In the genomic region with DNA sequence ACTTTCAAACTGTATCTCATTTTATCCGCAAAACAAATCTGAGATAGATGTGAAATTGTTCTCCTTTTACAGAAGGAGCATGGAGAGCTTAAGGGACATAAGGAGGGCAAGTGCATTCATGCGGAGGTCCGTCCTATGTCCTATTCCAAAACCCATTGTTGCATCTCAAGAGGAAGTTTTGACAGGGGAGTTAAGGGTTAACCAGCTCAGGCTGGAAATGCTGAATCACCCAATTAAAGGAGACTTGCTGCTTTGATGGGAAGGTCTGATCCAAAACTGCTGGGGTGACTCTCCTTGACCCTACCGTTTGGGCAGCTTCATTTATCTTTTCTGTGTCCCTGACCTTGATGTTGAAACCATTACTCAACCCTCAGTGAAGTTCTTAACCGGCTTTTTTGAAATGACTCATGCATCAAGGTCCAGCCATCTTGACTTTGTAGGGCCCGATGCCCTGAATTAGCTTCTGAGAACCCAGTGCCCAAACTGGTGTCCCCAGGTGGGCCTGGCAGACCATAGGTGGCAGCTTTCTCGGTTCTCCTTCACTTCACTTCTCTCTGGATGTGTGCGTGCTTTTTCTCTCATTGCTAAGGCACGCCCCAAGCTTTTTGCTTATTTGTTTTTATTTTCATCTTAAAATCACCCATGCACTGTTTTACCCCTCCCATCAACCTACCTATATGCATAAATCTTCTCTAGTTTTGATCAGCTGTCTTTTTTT, we compare ENCODE assay signal across 8 cellular contexts. TPM values are rescaled to one million over a fixed set of nuclear protein-coding genes. Genes with fewer than 3 reads are reported as not detected.
DNase-seq lines count a peak whose midpoint lies in the region; TF ChIP-seq lines count a peak whose summit lies in the region.

No MANE protein-coding gene starts in this region.

- H3K27ac ChIP-seq in HEK293 (ENCODE audit: extremely low read depth, low read depth, low read length) (peak overlapping the region; percentile 49; the same call in 1 of the 2 replicates), fibroblast of lung (ENCODE audit: insufficient read depth, low read length) (peak overlapping the region; percentile 73), transverse colon (peak overlapping the region; percentile 50 to 70 (median 56))

- H3K4me3 ChIP-seq in HEK293 (ENCODE audit: low read depth, low read length): no peak overlapping the region
- H3K4me3 ChIP-seq in fibroblast of lung (replicated peaks in 1 of 4; ENCODE audit: control extremely low read depth in 1 of 4, insufficient read depth in 1 of 4, low read depth in 3 of 4, low read length in 4 of 4): no peak overlapping the region
- H3K4me3 ChIP-seq in transverse colon: no peak overlapping the region

- H3K36me3 ChIP-seq in HEK293 (ENCODE audit: control insufficient read depth in 2 of 2, insufficient read depth in 1 of 2, low read length in 2 of 2) (no peaks in the 10 kb centered on the region), fibroblast of lung (ENCODE audit: control insufficient read depth, insufficient read depth, low read length) (no peaks in the 10 kb centered on the region), transverse colon (no peaks in the 10 kb centered on the region)

- CTCF ChIA-PET in HEK293 (lab: Yijun Ruan, JAX): interaction anchor here (0.5 to 0.8 kb wide), 5 partner anchors 9 to 276 kb away, joined by 3 to 10 read pairs (median 4); no protein-coding TSS in a partner anchor
- CTCF ChIA-PET in activated CD4-positive, alpha-beta memory T cell treated with anti-CD3 and anti-CD28 coated beads for 36 hours (lab: Charles Lee): interaction anchor here (1.4 kb wide), 1 partner anchor 28 kb away, joined by 4 read pairs; no protein-coding TSS in a partner anchor

- POLR2A ChIA-PET in HEK293 (lab: Yijun Ruan, JAX): interaction anchor here (1.4 to 1.7 kb wide), 2 partner anchors 44 to 45 kb away, joined by 4 to 9 read pairs; a partner anchor contains a TSS
- POLR2A ChIA-PET in activated CD4-positive, alpha-beta memory T cell treated with anti-CD3 and anti-CD28 coated beads for 36 hours (lab: Charles Lee): no interaction called here

- peaks cover 10% of the 10 kb centered on the region for H3K4me1 Mint-ChIP-seq in activated CD4-positive, alpha-beta memory T cell treated with anti-CD3 and anti-CD28 coated beads for 36 hours (ENCODE audit: low read depth)

- H3K9me3 Mint-ChIP-seq in activated CD4-positive, alpha-beta memory T cell treated with anti-CD3 and anti-CD28 coated beads for 36 hours: peaks cover 18% of the 10 kb centered on the region

- 58 to 59% methylated on average over 9 of the region's 9 CpGs for WGBS in transverse colon (ENCODE audit: low coverage in 1 of 2), 2 donors

- H4K20me1 ChIP-seq in fibroblast of lung (ENCODE audit: control insufficient read depth, extremely low read depth, insufficient read depth, low read length): no peaks in the 10 kb centered on the region

- no peak overlapping the region for H3K9ac ChIP-seq in fibroblast of lung (ENCODE audit: insufficient read depth, low read length)

- no peak overlapping the region for H3K27ac Mint-ChIP-seq in activated CD4-positive, alpha-beta memory T cell treated with anti-CD3 and anti-CD28 coated beads for 36 hours

- peak overlapping the region; percentile 39 for H2AFZ ChIP-seq in fibroblast of lung (ENCODE audit: low read length)

- TF ChIP-seq CTCF in HEK293 (tag by site-specific recombination; IDR thresholded peaks at IDR 0.05): no peak
- TF ChIP-seq CTCF in fibroblast of lung (conservative IDR thresholded peaks at IDR 0.05 in 1 of 2, IDR thresholded peaks at IDR 0.05 in 1 of 2; ENCODE audit: low read depth in 1 of 2, low read length in 2 of 2): no peak
- TF ChIP-seq CTCF in transverse colon (IDR thresholded peaks at IDR 0.05): no peak

- intact Hi-C loops in transverse colon (cut with DNase I; ENCODE audit: low total_unique reads): no loop called here
- intact Hi-C loops in activated CD4-positive, alpha-beta memory T cell treated with anti-CD3 and anti-CD28 coated beads for 36 hours (cut with micrococcal nuclease): no loop called here

- TF ChIP-seq POLR2A in transverse colon (IDR thresholded peaks at IDR 0.05): no peak

- peaks cover 15% of the 10 kb centered on the region for H3K4me1 ChIP-seq in HEK293 (ENCODE audit: control insufficient read depth, insufficient read depth, low read length)
- H3K4me1 ChIP-seq in fibroblast of lung (ENCODE audit: control insufficient read depth, extremely low read depth, insufficient read depth, low read length): peaks cover 12% of the 10 kb centered on the region
- peaks cover 17 to 24% (median 20%) of the 10 kb centered on the region in 4 donors for H3K4me1 ChIP-seq in transverse colon

- H3K9me3 ChIP-seq in HEK293 (ENCODE audit: control insufficient read depth, insufficient read depth, low read depth, low read length): no peaks in the 10 kb centered on the region
- H3K9me3 ChIP-seq in fibroblast of lung (ENCODE audit: control insufficient read depth, insufficient read depth, low read depth, low read length): no peaks in the 10 kb centered on the region
- H3K9me3 ChIP-seq in transverse colon: peaks cover 4 to 5% of the 10 kb centered on the region in 2 donors

- peak; percentile 98 for DNase-seq in GF-D8 (lab: John Stamatoyannopoulos, UW)
- peak; percentile 93 for DNase-seq in NOMO-1 treated with dmso at 0.1 percent for 144 hours (lab: John Stamatoyannopoulos, UW; ENCODE audit: unreplicated experiment)
- DNase-seq in fibroblast of lung (ENCODE audit: low read depth in 2 of 2): peak; percentile 89 to 91
- peak; percentile 28 for DNase-seq in transverse colon
- no peak for DNase-seq in NCI-H774 (lab: John Stamatoyannopoulos, UW)
- no peak for DNase-seq in stimulated activated CD4-positive, alpha-beta T cell treated with anti-CD3 and anti-CD28 coated beads, Interleukin-4, amount 100 ng/mL, for 24 hours
- no peak for DNase-seq in activated CD4-positive, alpha-beta memory T cell treated with anti-CD3 and anti-CD28 coated beads for 36 hours

- peaks cover 9% of the 10 kb centered on the region for H3K36me3 Mint-ChIP-seq in activated CD4-positive, alpha-beta memory T cell treated with anti-CD3 and anti-CD28 coated beads for 36 hours

- no peak overlapping the region for H3K4me3 Mint-ChIP-seq in activated CD4-positive, alpha-beta memory T cell treated with anti-CD3 and anti-CD28 coated beads for 36 hours

- H3K27me3 ChIP-seq in fibroblast of lung (ENCODE audit: control insufficient read depth, insufficient read depth, low read length) (no peaks in the 10 kb centered on the region), transverse colon (no peaks in the 10 kb centered on the region)

- H3K4me2 ChIP-seq in fibroblast of lung (ENCODE audit: extremely low read depth, insufficient read depth, low read length): peak overlapping the region; percentile 23

- in situ Hi-C loops in transverse colon (cut with MboI; ENCODE audit: low pct_ligation_motif_present in 1 of 4, low pct_unique_long_range_greater_than_20kb in 1 of 4, low sequenced_read_pairs in 3 of 4): no loop called here

- no peak for TF ChIP-seq EP300 in transverse colon (IDR thresholded peaks at IDR 0.05; ENCODE audit: low read depth)

- H3K79me2 ChIP-seq in fibroblast of lung (ENCODE audit: control insufficient read depth, insufficient read depth, low read length): no peaks in the 10 kb centered on the region

- H3K27me3 Mint-ChIP-seq in activated CD4-positive, alpha-beta memory T cell treated with anti-CD3 and anti-CD28 coated beads for 36 hours: peaks cover 38% of the 10 kb centered on the region

TF ChIP-seq in HEK293, 187 proteins besides CTCF, POLR2A, EP300 and RAD21 (continues in another document):
- TF ChIP-seq, protein P1, sequence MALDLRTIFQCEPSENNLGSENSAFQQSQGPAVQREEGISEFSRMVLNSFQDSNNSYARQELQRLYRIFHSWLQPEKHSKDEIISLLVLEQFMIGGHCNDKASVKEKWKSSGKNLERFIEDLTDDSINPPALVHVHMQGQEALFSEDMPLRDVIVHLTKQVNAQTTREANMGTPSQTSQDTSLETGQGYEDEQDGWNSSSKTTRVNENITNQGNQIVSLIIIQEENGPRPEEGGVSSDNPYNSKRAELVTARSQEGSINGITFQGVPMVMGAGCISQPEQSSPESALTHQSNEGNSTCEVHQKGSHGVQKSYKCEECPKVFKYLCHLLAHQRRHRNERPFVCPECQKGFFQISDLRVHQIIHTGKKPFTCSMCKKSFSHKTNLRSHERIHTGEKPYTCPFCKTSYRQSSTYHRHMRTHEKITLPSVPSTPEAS (tag by site-specific recombination; IDR thresholded peaks at IDR 0.05): no peak
- TF ChIP-seq ZNF214 (tag by site-specific recombination; IDR thresholded peaks at IDR 0.05; ENCODE audit: borderline replicate concordance): no peak
- TF ChIP-seq SP7 (tag by site-specific recombination; IDR thresholded peaks at IDR 0.05): 0 out of 2 replicates have a peak, but pooled peaks have one; percentile 13
- TF ChIP-seq ZNF391 (tag by site-specific recombination; IDR thresholded peaks at IDR 0.05; ENCODE audit: borderline replicate concordance, low read depth): no peak
- 0 out of 2 replicates have a peak, but pooled peaks have one; percentile 20 for TF ChIP-seq ZEB2 (tag by site-specific recombination; IDR thresholded peaks at IDR 0.05)
- TF ChIP-seq ZNF302 (tag by site-specific recombination; IDR thresholded peaks at IDR 0.05; ENCODE audit: low read depth): no peak

RNA-seq across cellular contexts. Expression of a gene that starts 15.9 kb away (rescaled TPM):
- total RNA-seq in fibroblast of lung: not detected in 2 replicates
- 0.11 and 0.15 TPM in 2 replicates for polyA plus RNA-seq in fibroblast of lung
- polyA plus RNA-seq in fibroblast of lung (2012): 0.06 and 0.12 TPM in 2 replicates
- polyA minus RNA-seq in fibroblast of lung (ENCODE audit: low replicate concordance): not detected in 2 replicates
- under 1 TPM in 1 of 4 donors, not detected in 3; 0.27 TPM for total RNA-seq in transverse colon
- not detected for total RNA-seq in activated CD4-positive, alpha-beta memory T cell treated with anti-CD3 and anti-CD28 coated beads for 36 hours

RNA-seq across cellular contexts. Expression of a gene that starts 43.9 kb away (rescaled TPM):
- total RNA-seq in fibroblast of lung: 181 and 235 TPM in 2 replicates
- polyA plus RNA-seq in fibroblast of lung: 420 and 425 TPM in 2 replicates
- 144 and 159 TPM in 2 replicates for polyA plus RNA-seq in fibroblast of lung (2012)
- polyA minus RNA-seq in fibroblast of lung (ENCODE audit: low replicate concordance): 16.2 and 21.8 TPM in 2 replicates
- 100 to 1,000 TPM; 110 to 322 (median 213) TPM for total RNA-seq in transverse colon
- total RNA-seq in activated CD4-positive, alpha-beta memory T cell treated with anti-CD3 and anti-CD28 coated beads for 36 hours: 100 to 1,000 TPM; 152 to 159 TPM

Comparison
In these comparisons a context has a peak if more than half of its experiments do, and no peak if none do; other contexts are left out.
1. DNase-seq: peak in GF-D8 (single experiment), NOMO-1 treated with dmso at 0.1 percent for 144 hours (single experiment), fibroblast of lung (2 of 2) and transverse colon (single experiment); none in NCI-H774 (single experiment), stimulated activated CD4-positive, alpha-beta T cell treated with anti-CD3 and anti-CD28 coated beads, Interleukin-4, amount 100 ng/mL, for 24 hours (single experiment) and activated CD4-positive, alpha-beta memory T cell treated with anti-CD3 and anti-CD28 coated beads for 36 hours (single experiment).
2. Peak in every context shown above with its lines, with median percentiles within 50 percentile points of each other: H3K27ac ChIP-seq.